In the genomic region with DNA sequence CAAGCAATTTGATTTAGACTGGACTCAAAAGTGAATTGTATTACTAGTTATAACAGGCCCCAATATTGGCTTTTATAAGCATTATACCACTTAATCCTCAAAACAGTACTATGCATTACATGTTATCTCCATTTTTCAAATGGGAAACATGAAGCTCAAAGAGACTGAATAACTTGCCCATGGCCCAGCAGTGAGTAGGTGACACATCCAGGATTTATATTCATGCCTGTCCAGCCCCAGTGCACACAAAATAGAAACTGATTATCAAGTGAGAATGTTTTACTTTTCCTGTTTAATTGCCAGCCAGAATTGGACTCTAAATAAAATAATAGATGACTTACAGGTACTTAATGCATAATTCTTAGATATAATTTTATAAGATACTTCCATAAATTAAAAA, we compare ENCODE assay signal across 1 cellular context.
TF ChIP-seq lines count a peak whose summit lies in the region.

No MANE protein-coding gene starts in this region.

TF ChIP-seq in SK-N-SH, 30 proteins besides CTCF, POLR2A, EP300 and RAD21 (continued from another document):
- TF ChIP-seq, protein P1, sequence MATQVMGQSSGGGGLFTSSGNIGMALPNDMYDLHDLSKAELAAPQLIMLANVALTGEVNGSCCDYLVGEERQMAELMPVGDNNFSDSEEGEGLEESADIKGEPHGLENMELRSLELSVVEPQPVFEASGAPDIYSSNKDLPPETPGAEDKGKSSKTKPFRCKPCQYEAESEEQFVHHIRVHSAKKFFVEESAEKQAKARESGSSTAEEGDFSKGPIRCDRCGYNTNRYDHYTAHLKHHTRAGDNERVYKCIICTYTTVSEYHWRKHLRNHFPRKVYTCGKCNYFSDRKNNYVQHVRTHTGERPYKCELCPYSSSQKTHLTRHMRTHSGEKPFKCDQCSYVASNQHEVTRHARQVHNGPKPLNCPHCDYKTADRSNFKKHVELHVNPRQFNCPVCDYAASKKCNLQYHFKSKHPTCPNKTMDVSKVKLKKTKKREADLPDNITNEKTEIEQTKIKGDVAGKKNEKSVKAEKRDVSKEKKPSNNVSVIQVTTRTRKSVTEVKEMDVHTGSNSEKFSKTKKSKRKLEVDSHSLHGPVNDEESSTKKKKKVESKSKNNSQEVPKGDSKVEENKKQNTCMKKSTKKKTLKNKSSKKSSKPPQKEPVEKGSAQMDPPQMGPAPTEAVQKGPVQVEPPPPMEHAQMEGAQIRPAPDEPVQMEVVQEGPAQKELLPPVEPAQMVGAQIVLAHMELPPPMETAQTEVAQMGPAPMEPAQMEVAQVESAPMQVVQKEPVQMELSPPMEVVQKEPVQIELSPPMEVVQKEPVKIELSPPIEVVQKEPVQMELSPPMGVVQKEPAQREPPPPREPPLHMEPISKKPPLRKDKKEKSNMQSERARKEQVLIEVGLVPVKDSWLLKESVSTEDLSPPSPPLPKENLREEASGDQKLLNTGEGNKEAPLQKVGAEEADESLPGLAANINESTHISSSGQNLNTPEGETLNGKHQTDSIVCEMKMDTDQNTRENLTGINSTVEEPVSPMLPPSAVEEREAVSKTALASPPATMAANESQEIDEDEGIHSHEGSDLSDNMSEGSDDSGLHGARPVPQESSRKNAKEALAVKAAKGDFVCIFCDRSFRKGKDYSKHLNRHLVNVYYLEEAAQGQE (IDR thresholded peaks at IDR 0.05; ENCODE audit: low read depth, low read length): no peak
